Comparison of ENCODE assay signal across 18 cellular contexts in genomic region chr3:125262155-125262554, GRCh38.
"Had no signal": no experiment of that assay in that cellular context is flagged by ENCODE, and none has a peak within 500 bp of the region (broad histone marks: within the 10 kb centered on the region; RNA-seq: fewer than 3 reads in every experiment).

No MANE protein-coding gene starts in this region.

- H3K9me3 ChIP-seq: left lung, lower lobe of right lung, ovary, stomach, thoracic aorta, transverse colon had no signal

- DNase-seq: cortex of kidney; dorsolateral prefrontal cortex; effector CD8-positive, alpha-beta T cell; heart left ventricle; hippocampal formation; left lung; lower lobe of right lung; natural killer cell; ovary; right cardiac atrium; small intestine; stimulated activated CD4-positive, alpha-beta T cell treated with anti-CD3 and anti-CD28 coated beads, Interleukin-12 subunit alpha, Interleukin-12 subunit beta, amount 100 ng/mL, for 4 hours; stimulated activated naive CD4-positive, alpha-beta T cell; stomach; substantia nigra; transverse colon had no signal

- ATAC-seq: heart left ventricle, left lung, lower lobe of right lung, natural killer cell, right cardiac atrium had no signal

- H3K36me3 ChIP-seq: ovary, thoracic aorta, transverse colon had no signal

- H3K27me3 ChIP-seq: dorsolateral prefrontal cortex, heart left ventricle, left lung, ovary, stomach, transverse colon had no signal

- FAIRE-seq: frontal cortex, small intestine had no signal

- H3K4me1 ChIP-seq: lower lobe of right lung, stomach had no signal

- H3K4me3 ChIP-seq: dorsolateral prefrontal cortex, heart left ventricle, left lung, lower lobe of right lung, ovary, stomach, thoracic aorta, transverse colon had no signal

- H3K27ac ChIP-seq: dorsolateral prefrontal cortex, heart left ventricle, left lung, lower lobe of right lung, ovary, stomach, thoracic aorta had no signal
